1 cellular context compared by ENCODE assay signal in genomic region chr3:81087607-81088006, GRCh38.
TF ChIP-seq lines count a peak whose summit lies in the region.

No MANE protein-coding gene starts in this region.

TF ChIP-seq in liver, 16 proteins besides CTCF, POLR2A, EP300 and RAD21 (continued from another document):
- TF ChIP-seq MAX (IDR thresholded peaks at IDR 0.05) (peak; percentile 58), YY1 (IDR thresholded peaks at IDR 0.05) (peak; percentile 41), FOXA2 (IDR thresholded peaks at IDR 0.05) (peak; percentile 60), FOXA1 (IDR thresholded peaks at IDR 0.05) (no peak), HNF4G (IDR thresholded peaks at IDR 0.05) (peak; percentile 50), REST (IDR thresholded peaks at IDR 0.05) (peak; percentile 47), JUND (IDR thresholded peaks at IDR 0.05) (peak in 1 of 2 donors; percentile 72), NR2F2 (IDR thresholded peaks at IDR 0.05) (no peak), HNF4A (conservative IDR thresholded peaks at IDR 0.05) (peak; percentile 88 to 93), GABPA (IDR thresholded peaks at IDR 0.05 in 1 of 2, conservative IDR thresholded peaks at IDR 0.05 in 1 of 2) (no peak)
